ENCODE assay signal across 1 cellular context in genomic region chr1:228141082-228141870, GRCh38.
TF ChIP-seq lines count a peak whose summit lies in the region.

No MANE protein-coding gene starts in this region.

TF ChIP-seq in GM12878, 131 proteins besides CTCF, POLR2A, EP300 and RAD21:
- TF ChIP-seq, protein P1, sequence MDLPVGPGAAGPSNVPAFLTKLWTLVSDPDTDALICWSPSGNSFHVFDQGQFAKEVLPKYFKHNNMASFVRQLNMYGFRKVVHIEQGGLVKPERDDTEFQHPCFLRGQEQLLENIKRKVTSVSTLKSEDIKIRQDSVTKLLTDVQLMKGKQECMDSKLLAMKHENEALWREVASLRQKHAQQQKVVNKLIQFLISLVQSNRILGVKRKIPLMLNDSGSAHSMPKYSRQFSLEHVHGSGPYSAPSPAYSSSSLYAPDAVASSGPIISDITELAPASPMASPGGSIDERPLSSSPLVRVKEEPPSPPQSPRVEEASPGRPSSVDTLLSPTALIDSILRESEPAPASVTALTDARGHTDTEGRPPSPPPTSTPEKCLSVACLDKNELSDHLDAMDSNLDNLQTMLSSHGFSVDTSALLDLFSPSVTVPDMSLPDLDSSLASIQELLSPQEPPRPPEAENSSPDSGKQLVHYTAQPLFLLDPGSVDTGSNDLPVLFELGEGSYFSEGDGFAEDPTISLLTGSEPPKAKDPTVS (IDR thresholded peaks at IDR 0.05; ENCODE audit: low read depth, low read length) = no peak
- 0 out of 2 replicates have a peak, but pooled peaks have one; percentile 26 for TF ChIP-seq HCFC1 (IDR thresholded peaks at IDR 0.05; ENCODE audit: low read length)
- TF ChIP-seq SIN3A (IDR thresholded peaks at IDR 0.05; ENCODE audit: low read depth, low read length) = 0 out of 2 replicates have a peak, but pooled peaks have one; percentile 40
- no peak for TF ChIP-seq ZNF217 (IDR thresholded peaks at IDR 0.05)
- TF ChIP-seq, protein P2, sequence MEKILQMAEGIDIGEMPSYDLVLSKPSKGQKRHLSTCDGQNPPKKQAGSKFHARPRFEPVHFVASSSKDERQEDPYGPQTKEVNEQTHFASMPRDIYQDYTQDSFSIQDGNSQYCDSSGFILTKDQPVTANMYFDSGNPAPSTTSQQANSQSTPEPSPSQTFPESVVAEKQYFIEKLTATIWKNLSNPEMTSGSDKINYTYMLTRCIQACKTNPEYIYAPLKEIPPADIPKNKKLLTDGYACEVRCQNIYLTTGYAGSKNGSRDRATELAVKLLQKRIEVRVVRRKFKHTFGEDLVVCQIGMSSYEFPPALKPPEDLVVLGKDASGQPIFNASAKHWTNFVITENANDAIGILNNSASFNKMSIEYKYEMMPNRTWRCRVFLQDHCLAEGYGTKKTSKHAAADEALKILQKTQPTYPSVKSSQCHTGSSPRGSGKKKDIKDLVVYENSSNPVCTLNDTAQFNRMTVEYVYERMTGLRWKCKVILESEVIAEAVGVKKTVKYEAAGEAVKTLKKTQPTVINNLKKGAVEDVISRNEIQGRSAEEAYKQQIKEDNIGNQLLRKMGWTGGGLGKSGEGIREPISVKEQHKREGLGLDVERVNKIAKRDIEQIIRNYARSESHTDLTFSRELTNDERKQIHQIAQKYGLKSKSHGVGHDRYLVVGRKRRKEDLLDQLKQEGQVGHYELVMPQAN (conservative IDR thresholded peaks at IDR 0.05) = no peak
- TF ChIP-seq CHD2 (IDR thresholded peaks at IDR 0.05; ENCODE audit: borderline replicate concordance, low read depth, low read length) = no peak
- TF ChIP-seq EED (IDR thresholded peaks at IDR 0.05; ENCODE audit: low read depth) = 0 out of 2 replicates have a peak, but pooled peaks have one; percentile 15
- TF ChIP-seq ZNF622 (IDR thresholded peaks at IDR 0.05) = no peak
TF ChIP-seq in GM12878: peak in this region for 3.
